ENCODE assay signal across 8 cellular contexts in genomic region chr18:3453540-3454364, GRCh38. TPM values are rescaled to one million over a fixed set of nuclear protein-coding genes. Genes with fewer than 3 reads are reported as not detected.
DNase-seq lines count a peak whose midpoint lies in the region; ATAC-seq and TF ChIP-seq lines count a peak whose summit lies in the region.

No MANE protein-coding gene starts in this region.

- H3K27ac ChIP-seq in DOHH2 (ENCODE audit: low read depth, low read length), result peak overlapping the region; percentile 48

- peaks cover 57% of the 10 kb centered on the region for H3K4me1 ChIP-seq in DOHH2 (ENCODE audit: control insufficient read depth, low read length)

- no peaks in the 10 kb centered on the region for H3K9me3 Mint-ChIP-seq in naive B cell

- no peaks in the 10 kb centered on the region for H3K27me3 ChIP-seq in DOHH2 (ENCODE audit: control insufficient read depth, low read length)

- H3F3A ChIP-seq in DOHH2 (ENCODE audit: control insufficient read depth, insufficient read depth), result peaks cover 15% of the 10 kb centered on the region

- H3K27me3 Mint-ChIP-seq in naive B cell, result no peaks in the 10 kb centered on the region

- no peaks in the 10 kb centered on the region for H4K20me1 ChIP-seq in DOHH2 (ENCODE audit: control insufficient read depth, insufficient read depth, low read depth, low read length)

- H3K4me1 Mint-ChIP-seq in naive B cell, result peaks cover 19 to 30% (median 29%) of the 10 kb centered on the region in 3 donors

- peak; percentile 28 for DNase-seq in Jurkat, Clone E6-1 (ENCODE audit: low read depth, low spot score)
- DNase-seq in activated CD4-positive, alpha-beta T cell treated with anti-CD3 and anti-CD28 coated beads, Interleukin-2, amount 50 U/mL, for 1 hour, result peak; percentile 20
- peak; percentile 68 to 78 for DNase-seq in erythroblast (lab: John Stamatoyannopoulos, UW)
- DNase-seq in naive B cell, result peak; percentile 19
- peak; percentile 82 for DNase-seq in ureter (ENCODE audit: low spot score)

- no peaks in the 10 kb centered on the region for H3K9me2 ChIP-seq in DOHH2 (replicated peaks; ENCODE audit: control insufficient read depth, low read length)

- no peak for TF ChIP-seq POLR2A in erythroblast (IDR thresholded peaks at IDR 0.05; ENCODE audit: low read length)

- no peaks in the 10 kb centered on the region for H3K9me3 ChIP-seq in DOHH2 (ENCODE audit: control insufficient read depth, insufficient read depth, low read length)

- peaks cover 23% of the 10 kb centered on the region for H3K36me3 ChIP-seq in DOHH2 (ENCODE audit: control insufficient read depth, low read length)

- no peak for ATAC-seq in naive B cell (ENCODE audit: low read depth in 2 of 2)
- no peak for ATAC-seq in HG02642 (IDR thresholded peaks at IDR 0.05; ENCODE audit: poor library complexity, unreplicated experiment)
- no peak for ATAC-seq in HG02623 (IDR thresholded peaks at IDR 0.05; ENCODE audit: unreplicated experiment)

- TF ChIP-seq CTCF in DOHH2 (IDR thresholded peaks at IDR 0.05; ENCODE audit: low read depth, low read length, poor library complexity, severe bottlenecking), result no peak

- peak overlapping the region; percentile 85 for H3K4me2 ChIP-seq in DOHH2 (ENCODE audit: low read length)

- H3K79me2 ChIP-seq in DOHH2 (ENCODE audit: control insufficient read depth, low read length), result peaks cover 54% of the 10 kb centered on the region

- peak overlapping the region; percentile 87 to 100 (median 93) for H3K27ac Mint-ChIP-seq in naive B cell

- peak overlapping the region; percentile 68 for H3K4me3 ChIP-seq in DOHH2 (ENCODE audit: low read length)
- peak overlapping the region; percentile 51 for H3K4me3 ChIP-seq in Jurkat, Clone E6-1 (ENCODE audit: low read length)

- H3K4me3 Mint-ChIP-seq in naive B cell, result peak overlapping the region; percentile 87 to 97 (median 94)

- H3K36me3 Mint-ChIP-seq in naive B cell, result peaks cover 0 to 11% of the 10 kb centered on the region in 2 donors

RNA-seq across cellular contexts. Expression of gene TGIF1, which starts 3.8 kb away (rescaled TPM):
- 18.7 TPM for polyA plus RNA-seq in Jurkat, Clone E6-1 (2012; ENCODE audit: insufficient read depth, insufficient read length)
- 100 to 1,000 TPM in 1 of 6 donors, 10 to 100 TPM in 5; 34.1 to 114 (median 46.4) TPM for polyA plus RNA-seq in naive B cell (ENCODE audit: low read depth in 6 of 6)
- 64.0 TPM for total RNA-seq in ureter

Comparison
In these comparisons a context has a peak if more than half of its experiments do, and no peak if none do; other contexts are left out.
1. DNase-seq: peak in every context shown above with its lines; median percentile 82 in ureter; 73 in erythroblast; 28 in Jurkat, Clone E6-1; 20 in activated CD4-positive, alpha-beta T cell treated with anti-CD3 and anti-CD28 coated beads, Interleukin-2, amount 50 U/mL, for 1 hour; 19 in naive B cell.